28 cellular contexts compared by ENCODE assay signal in genomic region chr9:74122661-74123060, GRCh38.
A peak's percentile ranks its signal among the peaks of the same experiment; 100 is the strongest.
DNase-seq lines count a peak whose midpoint lies in the region; ATAC-seq and TF ChIP-seq lines count a peak whose summit lies in the region.
"Had no signal": no experiment of that assay in that cellular context is flagged by ENCODE, and none has a peak within 500 bp of the region (broad histone marks: within the 10 kb centered on the region; RNA-seq: fewer than 3 reads in every experiment).

No MANE protein-coding gene starts in this region.

- peaks cover 12% of the 10 kb centered on the region for H3K9me3 Mint-ChIP-seq in activated naive CD8-positive, alpha-beta T cell treated with anti-CD3 and anti-CD28 coated beads, Interleukin-2, amount 50 U/mL, for 24 hours
- H3K9me3 Mint-ChIP-seq in CD14-positive monocyte: peaks cover 0 to 7% (median 2%) of the 10 kb centered on the region in 7 donors
- H3K9me3 Mint-ChIP-seq: nephron had no signal

- H3K36me3 ChIP-seq in OCI-LY3 (replicated peaks; ENCODE audit: low read depth, low read length): no peaks in the 10 kb centered on the region
- H3K36me3 ChIP-seq: gastroesophageal sphincter, SJSA1, WERI-Rb-1 had no signal

- in situ Hi-C loops in Caki2 (cut with HindIII; ENCODE audit: low pct_unique_long_range_greater_than_20kb, low sequenced_read_pairs): no loop called here

- no peak overlapping the region for H3K27ac Mint-ChIP-seq in activated naive CD8-positive, alpha-beta T cell treated with anti-CD3 and anti-CD28 coated beads, Interleukin-2, amount 50 U/mL, for 24 hours
- H3K27ac Mint-ChIP-seq in CD14-positive monocyte: no peak overlapping the region
- H3K27ac Mint-ChIP-seq: activated naive CD4-positive, alpha-beta T cell treated with anti-CD3 and anti-CD28 coated beads, Interleukin-2, amount 50 U/mL, for 24 hours; CD4-positive, alpha-beta memory T cell; HFFc6; IgD-negative memory B cell; nephron had no signal

- H3K9me3 ChIP-seq in OCI-LY3 (ENCODE audit: insufficient read depth, low read length): no peaks in the 10 kb centered on the region
- H3K9me3 ChIP-seq: gastroesophageal sphincter, mucosa of descending colon, SJSA1 had no signal

- TF ChIP-seq CTCF in OCI-LY3 (IDR thresholded peaks at IDR 0.05; ENCODE audit: low read depth, low read length) (no peak), CD14-positive monocyte (IDR thresholded peaks at IDR 0.05) (no peak)

- H3K36me3 Mint-ChIP-seq in activated naive CD8-positive, alpha-beta T cell treated with anti-CD3 and anti-CD28 coated beads, Interleukin-2, amount 50 U/mL, for 24 hours (ENCODE audit: low read depth): no peaks in the 10 kb centered on the region
- H3K36me3 Mint-ChIP-seq in CD14-positive monocyte: no peaks in the 10 kb centered on the region
- H3K36me3 Mint-ChIP-seq: activated naive CD4-positive, alpha-beta T cell treated with anti-CD3 and anti-CD28 coated beads, Interleukin-2, amount 50 U/mL, for 24 hours; CD4-positive, alpha-beta memory T cell; IgD-negative memory B cell had no signal

- no peaks in the 10 kb centered on the region for H3K79me2 ChIP-seq in OCI-LY3 (ENCODE audit: low read length)
- H3K79me2 ChIP-seq: hepatocyte had no signal

- H3K27me3 Mint-ChIP-seq in activated naive CD8-positive, alpha-beta T cell treated with anti-CD3 and anti-CD28 coated beads, Interleukin-2, amount 50 U/mL, for 24 hours: no peaks in the 10 kb centered on the region
- peaks cover 0 to 3% (median 2%) of the 10 kb centered on the region in 3 donors for H3K27me3 Mint-ChIP-seq in CD14-positive monocyte (ENCODE audit: low read depth in 3 of 3)
- H3K27me3 Mint-ChIP-seq: activated naive CD4-positive, alpha-beta T cell treated with anti-CD3 and anti-CD28 coated beads, Interleukin-2, amount 50 U/mL, for 24 hours; IgD-negative memory B cell had no signal

- peak; percentile 36 for ATAC-seq in activated naive CD8-positive, alpha-beta T cell treated with anti-CD3 and anti-CD28 coated beads, Interleukin-2, amount 50 U/mL, for 24 hours
- ATAC-seq in GM21423 (IDR thresholded peaks at IDR 0.05; ENCODE audit: unreplicated experiment) (no peak), GM21786 (IDR thresholded peaks at IDR 0.05; ENCODE audit: unreplicated experiment) (no peak)
- ATAC-seq: gastroesophageal sphincter; left colon; mucosa of descending colon; stimulated activated naive CD8-positive, alpha-beta T cell treated with anti-CD3 and anti-CD28 coated beads, Interleukin-15, Interleukin-2, amounts not matched to agents 100 U/mL and 50 U/mL, for 24 hours had no signal

- H4K20me1 ChIP-seq in OCI-LY3 (ENCODE audit: insufficient read depth, low read length): no peaks in the 10 kb centered on the region

- no peak overlapping the region for H3K4me3 ChIP-seq in OCI-LY3 (ENCODE audit: low read length)
- H3K4me3 ChIP-seq: gastroesophageal sphincter, GM23248, hepatocyte, mucosa of descending colon, SJSA1 had no signal

- H3K4me3 Mint-ChIP-seq in activated naive CD8-positive, alpha-beta T cell treated with anti-CD3 and anti-CD28 coated beads, Interleukin-2, amount 50 U/mL, for 24 hours: no peak overlapping the region
- H3K4me3 Mint-ChIP-seq in CD14-positive monocyte: no peak overlapping the region
- H3K4me3 Mint-ChIP-seq: activated naive CD4-positive, alpha-beta T cell treated with anti-CD3 and anti-CD28 coated beads, Interleukin-2, amount 50 U/mL, for 24 hours; CD4-positive, alpha-beta memory T cell; HFFc6; IgD-negative memory B cell; nephron had no signal

- no peaks in the 10 kb centered on the region; the same call in 1 of the 2 replicates for H3K27me3 ChIP-seq in OCI-LY3 (ENCODE audit: low read depth, low read length)
- H3K27me3 ChIP-seq: gastroesophageal sphincter, SJSA1 had no signal

- 0 out of 2 replicates have a peak overlapping the region, but pooled peaks have one; percentile 10 for H3K4me2 ChIP-seq in OCI-LY3 (ENCODE audit: low read length)
- H3K4me2 ChIP-seq: hepatocyte had no signal

- intact Hi-C loops in CD14-positive monocyte (cut with micrococcal nuclease): no loop called here

- no peak overlapping the region for H2AFZ ChIP-seq in OCI-LY3 (ENCODE audit: low read depth, low read length)
- H2AFZ ChIP-seq: GM23248, hepatocyte had no signal

- no peaks in the 10 kb centered on the region for H3K4me1 Mint-ChIP-seq in activated naive CD8-positive, alpha-beta T cell treated with anti-CD3 and anti-CD28 coated beads, Interleukin-2, amount 50 U/mL, for 24 hours
- no peaks in the 10 kb centered on the region for H3K4me1 Mint-ChIP-seq in CD14-positive monocyte
- H3K4me1 Mint-ChIP-seq: activated naive CD4-positive, alpha-beta T cell treated with anti-CD3 and anti-CD28 coated beads, Interleukin-2, amount 50 U/mL, for 24 hours; IgD-negative memory B cell; nephron had no signal

- peak; percentile 2 for DNase-seq in activated T-cell treated with anti-CD3 and anti-CD28 coated beads for 48 hours (ENCODE audit: low read depth)
- DNase-seq in activated T-cell treated with anti-CD3 and anti-CD28 coated beads, Interleukin-2, amount 50 U/mL, for 1 hour: no peak
- DNase-seq in Caki2 (ENCODE audit: low read depth): peak; percentile 41
- no peak for DNase-seq in activated naive CD8-positive, alpha-beta T cell treated with anti-CD3 and anti-CD28 coated beads, Interleukin-2, amount 50 U/mL, for 24 hours
- DNase-seq in CD14-positive monocyte (ENCODE audit: low spot score): no peak
- DNase-seq: activated CD8-positive, alpha-beta memory T cell treated with anti-CD3 and anti-CD28 coated beads, Interleukin-2, amount 50 U/mL, for 48 hours; AML-193; aorta; CD4-positive, alpha-beta memory T cell; effector CD4-positive, alpha-beta T cell; GM23248; HFFc6; left colon; mucosa of descending colon; NCI-H1048; NCI-H748 treated with DMSO at 0.1 percent for 48 hours; RPMI8226; stimulated activated naive CD8-positive, alpha-beta T cell treated with anti-CD3 and anti-CD28 coated beads, Interleukin-15, Interleukin-2, amounts not matched to agents 100 U/mL and 50 U/mL, for 24 hours; WERI-Rb-1 had no signal

- H3K4me1 ChIP-seq in OCI-LY3 (ENCODE audit: low read length): peaks cover 9% of the 10 kb centered on the region
- H3K4me1 ChIP-seq: gastroesophageal sphincter, SJSA1 had no signal

- no peak overlapping the region for H3K9ac ChIP-seq in OCI-LY3 (ENCODE audit: low read length)
- H3K9ac ChIP-seq: GM23248 had no signal

- no peak overlapping the region for H3K27ac ChIP-seq in OCI-LY3 (ENCODE audit: low read length)
- H3K27ac ChIP-seq: gastroesophageal sphincter, GM23248, hepatocyte, SJSA1, WERI-Rb-1 had no signal

Comparison
In these comparisons a context has a peak if more than half of its experiments do, and no peak if none do; other contexts are left out.
1. DNase-seq: peak in activated T-cell treated with anti-CD3 and anti-CD28 coated beads for 48 hours (single experiment) and Caki2 (single experiment); none in activated T-cell treated with anti-CD3 and anti-CD28 coated beads, Interleukin-2, amount 50 U/mL, for 1 hour (single experiment), activated naive CD8-positive, alpha-beta T cell treated with anti-CD3 and anti-CD28 coated beads, Interleukin-2, amount 50 U/mL, for 24 hours (single experiment) and CD14-positive monocyte (single experiment).